ENCODE assay signal across 8 cellular contexts in the genomic region with DNA sequence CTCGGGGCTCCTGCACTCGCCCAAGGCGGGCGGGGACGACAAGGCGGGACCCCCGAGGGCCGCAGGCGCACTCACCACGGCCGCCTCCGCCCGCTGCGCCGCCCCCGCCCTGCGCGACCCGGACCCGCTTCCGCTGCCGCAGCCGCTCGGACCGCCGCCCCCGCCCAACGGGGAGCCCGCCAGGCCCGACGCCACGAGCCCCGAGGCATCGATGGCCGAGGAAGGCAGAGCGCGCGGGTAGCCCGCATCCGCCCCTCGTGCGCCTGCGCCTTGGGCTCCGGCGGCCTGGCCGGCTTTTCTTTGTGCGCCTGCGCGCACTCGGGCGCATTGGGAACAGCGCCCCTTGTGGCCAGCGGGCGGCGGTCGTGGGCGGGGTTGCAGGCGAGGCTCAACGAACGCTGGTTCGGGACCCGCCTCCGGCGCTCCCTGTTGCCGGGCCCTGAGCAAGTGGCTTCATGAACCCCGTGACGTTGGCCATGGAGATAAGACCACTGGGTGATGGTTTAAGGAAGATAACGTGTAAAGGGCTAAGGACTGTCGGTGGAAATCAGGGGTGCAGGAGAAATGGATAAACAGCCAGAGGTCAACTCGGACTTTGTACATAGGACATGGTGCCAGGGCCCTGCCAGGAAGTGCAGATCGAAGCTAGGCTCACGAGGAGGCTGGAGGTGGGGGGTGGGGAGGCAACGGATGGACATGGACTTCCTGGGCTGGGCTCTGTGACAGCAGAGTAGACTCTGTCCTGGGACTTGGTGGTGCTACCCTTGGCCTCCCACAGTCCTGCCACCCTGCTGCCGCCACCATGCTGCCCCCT. TPM values are rescaled to one million over a fixed set of nuclear protein-coding genes. Genes with fewer than 3 reads are reported as not detected.
DNase-seq lines count a peak whose midpoint lies in the region; ATAC-seq and TF ChIP-seq lines count a peak whose summit lies in the region.

Gene C8G, plus strand, starts transcription at position 725 of the 814 bp plus-strand sequence. Its CDS starts 78 bp downstream, at position 803.
A gene with protein sequence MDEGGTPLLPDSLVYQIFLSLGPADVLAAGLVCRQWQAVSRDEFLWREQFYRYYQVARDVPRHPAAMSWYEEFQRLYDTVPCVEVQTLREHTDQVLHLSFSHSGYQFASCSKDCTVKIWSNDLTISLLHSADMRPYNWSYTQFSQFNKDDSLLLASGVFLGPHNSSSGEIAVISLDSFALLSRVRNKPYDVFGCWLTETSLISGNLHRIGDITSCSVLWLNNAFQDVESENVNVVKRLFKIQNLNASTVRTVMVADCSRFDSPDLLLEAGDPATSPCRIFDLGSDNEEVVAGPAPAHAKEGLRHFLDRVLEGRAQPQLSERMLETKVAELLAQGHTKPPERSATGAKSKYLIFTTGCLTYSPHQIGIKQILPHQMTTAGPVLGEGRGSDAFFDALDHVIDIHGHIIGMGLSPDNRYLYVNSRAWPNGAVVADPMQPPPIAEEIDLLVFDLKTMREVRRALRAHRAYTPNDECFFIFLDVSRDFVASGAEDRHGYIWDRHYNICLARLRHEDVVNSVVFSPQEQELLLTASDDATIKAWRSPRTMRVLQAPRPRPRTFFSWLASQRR (minus strand): TSS at position 220 of the 814 bp plus-strand sequence. CDS start 655 bp downstream, outside the sequence.

- ATAC-seq in GM18498 (IDR thresholded peaks at IDR 0.05; ENCODE audit: unreplicated experiment) (peak; percentile 81), HG02885 (IDR thresholded peaks at IDR 0.05; ENCODE audit: poor library complexity, unreplicated experiment) (peak; percentile 84)

- H3K4me3 ChIP-seq in ascending aorta (peak within 1 kb of the TSS; percentile 88 to 90), vagina (peak within 1 kb of the TSS; percentile 60 to 83)

- H3K4me1 ChIP-seq in ascending aorta (peaks cover 6 to 21% of the 10 kb centered on the region in 2 donors), vagina (peaks cover 47% of the 10 kb centered on the region)

- intact Hi-C loops in ascending aorta (cut with DNase I), result loop anchor here (1.0 to 5.0 kb wide), 7 partner anchors 41 to 142 kb away; partner anchors contain the start of genes EDF1, MAN1B1, PAXX and PHPT1
- intact Hi-C loops in vagina (cut with DNase I), result loop anchor here (2.0 to 5.0 kb wide), 2 partner anchors 83 to 96 kb away; partner anchors contain the start of genes ABCA2 and PHPT1

- H3K36me3 ChIP-seq in ascending aorta, result peaks cover 32 to 34% of the 10 kb centered on the region in 2 donors
- H3K36me3 ChIP-seq in vagina, result peaks cover 0 to 37% of the 10 kb centered on the region in 2 donors

- TF ChIP-seq CTCF in ascending aorta (IDR thresholded peaks at IDR 0.05) (peak; percentile 99), vagina (IDR thresholded peaks at IDR 0.05) (peak; percentile 94 to 100 (median 99))

- peak in 1 of 2 donors; percentile 54 for TF ChIP-seq POLR2A in vagina (IDR thresholded peaks at IDR 0.05)

- peak; percentile 59 for DNase-seq in NCI-H1694 (lab: John Stamatoyannopoulos, UW)
- DNase-seq in T-helper 2 cell, result peak; percentile 90 to 96 (median 90)
- DNase-seq in ascending aorta (ENCODE audit: low spot score in 2 of 2), result peak; percentile 59 to 96
- peak; percentile 100 for DNase-seq in hepatic stellate cell (ENCODE audit: low spot score)
- DNase-seq in putamen (ENCODE audit: low spot score), result peak; percentile 92
- DNase-seq in vagina (ENCODE audit: extremely low spot score in 2 of 2), result no peak

- H3K9me3 ChIP-seq in ascending aorta (no peaks in the 10 kb centered on the region), vagina (no peaks in the 10 kb centered on the region)

- H3K27ac ChIP-seq in ascending aorta (peak within 1 kb of the TSS; percentile 52 to 87), vagina (peak within 1 kb of the TSS; percentile 77)

- H3K27me3 ChIP-seq in ascending aorta (no peaks in the 10 kb centered on the region), vagina (no peaks in the 10 kb centered on the region)

RNA-seq across cellular contexts. Expression of gene C8G, which starts in this region (rescaled TPM):
- total RNA-seq in ascending aorta (8.6 TPM), vagina (not detected)

RNA-seq across cellular contexts. Expression of the second gene that starts in this region (rescaled TPM):
- total RNA-seq in ascending aorta (421 TPM), vagina (125 TPM)

Comparison
In these comparisons a context has a peak if more than half of its experiments do, and no peak if none do; other contexts are left out.
1. DNase-seq: peak in NCI-H1694 (single experiment), T-helper 2 cell (5 of 5), ascending aorta (2 of 2), hepatic stellate cell (single experiment) and putamen (single experiment); none in vagina (0 of 2).